9 cellular contexts compared by ENCODE assay signal in genomic region chr11:75450826-75451783, GRCh38. TPM values are rescaled to one million over a fixed set of nuclear protein-coding genes. Genes with fewer than 3 reads are reported as not detected.
DNase-seq lines count a peak whose midpoint lies in the region; ATAC-seq and TF ChIP-seq lines count a peak whose summit lies in the region.
"Had no signal": no experiment of that assay in that cellular context is flagged by ENCODE, and none has a peak within 500 bp of the region (broad histone marks: within the 10 kb centered on the region; RNA-seq: fewer than 3 reads in every experiment).

No MANE protein-coding gene starts in this region.

- H3K4me1 ChIP-seq in mucosa of descending colon (ENCODE audit: low read depth), result no peaks in the 10 kb centered on the region

- H3K4me1 Mint-ChIP-seq in CD4-positive, alpha-beta T cell (ENCODE audit: low read depth), result no peaks in the 10 kb centered on the region
- no peaks in the 10 kb centered on the region for H3K4me1 Mint-ChIP-seq in activated naive CD8-positive, alpha-beta T cell treated with anti-CD3 and anti-CD28 coated beads for 36 hours

- H3K27ac ChIP-seq in CD4-positive, alpha-beta T cell (ENCODE audit: low read depth, low read length), result no peak overlapping the region

- H3K4me3 Mint-ChIP-seq in CD4-positive, alpha-beta T cell, result no peak overlapping the region
- no peak overlapping the region for H3K4me3 Mint-ChIP-seq in activated naive CD8-positive, alpha-beta T cell treated with anti-CD3 and anti-CD28 coated beads for 36 hours
- H3K4me3 Mint-ChIP-seq: activated naive CD8-positive, alpha-beta T cell had no signal

- H3K36me3 Mint-ChIP-seq in CD4-positive, alpha-beta T cell (ENCODE audit: low read depth), result peaks cover 13% of the 10 kb centered on the region
- H3K36me3 Mint-ChIP-seq in activated naive CD8-positive, alpha-beta T cell treated with anti-CD3 and anti-CD28 coated beads for 36 hours, result no peaks in the 10 kb centered on the region
- H3K36me3 Mint-ChIP-seq: activated naive CD8-positive, alpha-beta T cell had no signal

- no peak overlapping the region for H3K27ac Mint-ChIP-seq in CD4-positive, alpha-beta T cell
- no peak overlapping the region for H3K27ac Mint-ChIP-seq in activated naive CD8-positive, alpha-beta T cell treated with anti-CD3 and anti-CD28 coated beads for 36 hours
- H3K27ac Mint-ChIP-seq: activated naive CD8-positive, alpha-beta T cell had no signal

- intact Hi-C loops in CD4-positive, alpha-beta T cell (cut with DNase I, micrococcal nuclease), result no loop called here
- intact Hi-C loops in mucosa of descending colon (cut with DNase I, micrococcal nuclease), result no loop called here

- H3K4me3 ChIP-seq in mucosa of descending colon, result no peak overlapping the region

- ATAC-seq in CD4-positive, alpha-beta T cell (ENCODE audit: poor library complexity), result peak; percentile 29
- peak; percentile 47 for ATAC-seq in mucosa of descending colon
- no peak for ATAC-seq in HG02885 (IDR thresholded peaks at IDR 0.05; ENCODE audit: poor library complexity, unreplicated experiment)

- H3K27me3 Mint-ChIP-seq in CD4-positive, alpha-beta T cell, result no peaks in the 10 kb centered on the region
- H3K27me3 Mint-ChIP-seq in activated naive CD8-positive, alpha-beta T cell treated with anti-CD3 and anti-CD28 coated beads for 36 hours, result no peaks in the 10 kb centered on the region
- H3K27me3 Mint-ChIP-seq: activated naive CD8-positive, alpha-beta T cell had no signal

- peak in 4 of 10 experiments; percentile 10 to 31 (median 18) for DNase-seq in CD4-positive, alpha-beta T cell
- peak; percentile 51 for DNase-seq in activated naive CD8-positive, alpha-beta T cell treated with anti-CD3 and anti-CD28 coated beads for 36 hours
- DNase-seq in mucosa of descending colon (peak in 1 of 3 donors; percentile 47), A172 (ENCODE audit: low spot score) (no peak), LoVo (ENCODE audit: low spot score) (no peak), EL (no peak)

- no peaks in the 10 kb centered on the region for H3K27me3 ChIP-seq in CD4-positive, alpha-beta T cell (ENCODE audit: control insufficient read depth, insufficient read depth, low read length)

- peak; percentile 56 for TF ChIP-seq CTCF in CD4-positive, alpha-beta T cell (IDR thresholded peaks at IDR 0.05)
- TF ChIP-seq CTCF in LNCAP (IDR thresholded peaks at IDR 0.05), result peak; percentile 75
- TF ChIP-seq CTCF in mucosa of descending colon (IDR thresholded peaks at IDR 0.05), result peak; percentile 14

- POLR2A ChIA-PET in CD4-positive, alpha-beta T cell (lab: Charles Lee), result no interaction called here

- H3K36me3 ChIP-seq in mucosa of descending colon (ENCODE audit: low read depth), result no peaks in the 10 kb centered on the region

- H3K9me3 ChIP-seq in CD4-positive, alpha-beta T cell (ENCODE audit: control insufficient read depth, low read length), result no peaks in the 10 kb centered on the region
- no peaks in the 10 kb centered on the region for H3K9me3 ChIP-seq in mucosa of descending colon

- CTCF ChIA-PET in CD4-positive, alpha-beta T cell (lab: Charles Lee), result interaction anchor here (0.6 to 1.2 kb wide), 2 partner anchors 81 to 124 kb away, joined by 4 to 5 read pairs; no protein-coding TSS in a partner anchor

- H3K9me3 Mint-ChIP-seq in CD4-positive, alpha-beta T cell, result no peaks in the 10 kb centered on the region
- no peaks in the 10 kb centered on the region for H3K9me3 Mint-ChIP-seq in activated naive CD8-positive, alpha-beta T cell treated with anti-CD3 and anti-CD28 coated beads for 36 hours

RNA-seq across cellular contexts. Expression of gene KLHL35, which starts 18.1 kb away (rescaled TPM):
- total RNA-seq in CD4-positive, alpha-beta T cell, result under 1 TPM; 0.33 to 0.81 TPM
- total RNA-seq in activated naive CD8-positive, alpha-beta T cell treated with anti-CD3 and anti-CD28 coated beads for 36 hours, result under 1 TPM; 0.21 to 0.58 TPM
- 1 to 10 TPM in 1 of 3 donors, under 1 TPM in 2; 0.25 to 1.7 (median 0.49) TPM for total RNA-seq in mucosa of descending colon
- 0.07 TPM in 1 of 2 replicates, not detected in the other for total RNA-seq in A172 (2014; rRNA removed; shearing (Covaris generic))

RNA-seq across cellular contexts. Expression of gene RPS3, which starts 51.8 kb away (rescaled TPM):
- total RNA-seq in CD4-positive, alpha-beta T cell, result 1,000 to 10,000 TPM; 4,753 to 4,828 TPM
- total RNA-seq in activated naive CD8-positive, alpha-beta T cell treated with anti-CD3 and anti-CD28 coated beads for 36 hours, result 1,000 to 10,000 TPM; 4,132 to 4,264 TPM
- total RNA-seq in mucosa of descending colon, result 1,000 to 10,000 TPM; 1,703 to 2,122 (median 2,056) TPM
- 1,638 and 1,693 TPM in 2 replicates for total RNA-seq in A172 (2014; rRNA removed; shearing (Covaris generic))

Comparison
In these comparisons a context has a peak if more than half of its experiments do, and no peak if none do; other contexts are left out.
1. CTCF ChIP-seq: peak in every context shown above with its lines; median percentile 75 in LNCAP; 56 in CD4-positive, alpha-beta T cell; 14 in mucosa of descending colon.